In the genomic region with DNA sequence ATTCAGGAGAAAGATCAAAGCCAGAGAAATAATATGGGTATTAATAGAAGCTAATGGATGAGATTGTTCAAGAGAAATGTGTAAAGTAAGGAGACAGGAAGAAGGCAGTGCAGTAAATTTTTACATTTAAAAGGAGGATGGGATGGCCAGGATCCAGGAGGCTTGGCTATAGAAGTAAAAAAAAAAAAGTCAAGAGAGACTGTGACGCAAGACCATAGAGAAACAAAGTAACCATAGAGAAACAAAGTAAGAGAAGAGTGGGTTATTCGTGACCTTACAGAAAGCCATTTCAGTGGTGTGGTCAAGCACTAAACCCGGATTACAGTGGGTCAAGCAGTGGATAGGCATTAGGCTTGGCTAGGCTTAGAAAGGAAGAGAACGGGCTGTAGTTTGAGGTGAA, we compare ENCODE assay signal across 2 cellular contexts.
A peak's percentile ranks its signal among the peaks of the same experiment; 100 is the strongest.
TF ChIP-seq lines count a peak whose summit lies in the region.

No MANE protein-coding gene starts in this region.

TF ChIP-seq in IMR-90, 13 proteins besides CTCF, POLR2A, EP300 and RAD21:
- TF ChIP-seq, protein P1, sequence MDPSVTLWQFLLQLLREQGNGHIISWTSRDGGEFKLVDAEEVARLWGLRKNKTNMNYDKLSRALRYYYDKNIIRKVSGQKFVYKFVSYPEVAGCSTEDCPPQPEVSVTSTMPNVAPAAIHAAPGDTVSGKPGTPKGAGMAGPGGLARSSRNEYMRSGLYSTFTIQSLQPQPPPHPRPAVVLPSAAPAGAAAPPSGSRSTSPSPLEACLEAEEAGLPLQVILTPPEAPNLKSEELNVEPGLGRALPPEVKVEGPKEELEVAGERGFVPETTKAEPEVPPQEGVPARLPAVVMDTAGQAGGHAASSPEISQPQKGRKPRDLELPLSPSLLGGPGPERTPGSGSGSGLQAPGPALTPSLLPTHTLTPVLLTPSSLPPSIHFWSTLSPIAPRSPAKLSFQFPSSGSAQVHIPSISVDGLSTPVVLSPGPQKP (IDR thresholded peaks at IDR 0.05; ENCODE audit: borderline replicate concordance, low read depth, low read length) = no peak
- TF ChIP-seq CEBPB (IDR thresholded peaks at IDR 0.05; ENCODE audit: low read depth, low read length) = peak; percentile 62

TF ChIP-seq in K562, 482 proteins besides CTCF, POLR2A, EP300 and RAD21:
- TF ChIP-seq CEBPB (tag; IDR thresholded peaks at IDR 0.05) (peak; percentile 40; the same call in 1 of the 2 replicates), TEAD2 (tag; IDR thresholded peaks at IDR 0.05) (no peak)
